Comparison of ENCODE assay signal across 18 cellular contexts in genomic region chr17:74118504-74118903, GRCh38.
DNase-seq lines count a peak whose midpoint lies in the region; ATAC-seq and TF ChIP-seq lines count a peak whose summit lies in the region.
"Had no signal": no experiment of that assay in that cellular context is flagged by ENCODE, and none has a peak within 500 bp of the region (broad histone marks: within the 10 kb centered on the region; RNA-seq: fewer than 3 reads in every experiment).

No MANE protein-coding gene starts in this region.

- no peak overlapping the region for H3K4me3 ChIP-seq in breast epithelium
- H3K4me3 ChIP-seq in iPS DF 6.9 (ENCODE audit: low read length): no peak overlapping the region
- H3K4me3 ChIP-seq in upper lobe of right lung: no peak overlapping the region
- H3K4me3 ChIP-seq in left lung: no peak overlapping the region
- H3K4me3 ChIP-seq: adrenal gland had no signal

- H3K4me1 ChIP-seq in breast epithelium (no peaks in the 10 kb centered on the region), iPS DF 6.9 (ENCODE audit: control insufficient read depth, insufficient read depth, low read length) (peaks cover 15% of the 10 kb centered on the region), upper lobe of right lung (no peaks in the 10 kb centered on the region), left lung (no peaks in the 10 kb centered on the region)
- H3K4me1 ChIP-seq: adrenal gland had no signal

- CTCF ChIA-PET in MCF 10A (lab: Yijun Ruan, JAX): no interaction called here

- H3K27me3 ChIP-seq in breast epithelium: peaks cover 0 to 37% of the 10 kb centered on the region in 2 donors
- no peaks in the 10 kb centered on the region for H3K27me3 ChIP-seq in iPS DF 6.9 (ENCODE audit: control insufficient read depth, insufficient read depth, low read length)
- peaks cover 19% of the 10 kb centered on the region for H3K27me3 ChIP-seq in upper lobe of right lung
- H3K27me3 ChIP-seq in left lung: peaks cover 0 to 60% of the 10 kb centered on the region in 2 donors
- H3K27me3 ChIP-seq: adrenal gland had no signal

- in situ Hi-C loops in SK-MEL-5 (cut with HindIII; ENCODE audit: low pct_unique_long_range_greater_than_20kb, low sequenced_read_pairs): no loop called here

- ATAC-seq in upper lobe of right lung (no peak), left lung (no peak)
- ATAC-seq: left lobe of liver had no signal

- DNase-seq in MCF 10A (ENCODE audit: unreplicated experiment): no peak
- no peak for DNase-seq in breast epithelium (ENCODE audit: low spot score in 2 of 2)
- peak; percentile 59 for DNase-seq in SK-MEL-5 (ENCODE audit: low read depth, low spot score)
- DNase-seq in iPS DF 6.9 (ENCODE audit: low read depth, low spot score): peak; percentile 85
- DNase-seq in upper lobe of right lung: peak; percentile 23
- DNase-seq in epidermal melanocyte (ENCODE audit: insufficient read length, low spot score): no peak
- no peak for DNase-seq in left lung
- DNase-seq in kidney tubule cell (ENCODE audit: low spot score): no peak
- DNase-seq: activated CD4-positive, alpha-beta T cell treated with anti-CD3 and anti-CD28 coated beads, Interleukin-2, amount 50 U/mL, for 48 hours; activated T-cell treated with anti-CD3 and anti-CD28 coated beads, Interleukin-2, amount 50 U/mL, for 48 hours; CD8-positive, alpha-beta memory T cell; erythroblast; GDM1; NCI-H2081; NCI-H748 treated with DMSO at 0.1 percent for 48 hours; SIG-M5 had no signal

- BruUV-seq in MCF 10A (replicated peaks; lab: Mats Ljungman, UMichigan): no TSS peak

- no peaks in the 10 kb centered on the region for H3K4me1 Mint-ChIP-seq in MCF 10A (ENCODE audit: insufficient read depth, unreplicated experiment)
- H3K4me1 Mint-ChIP-seq: CD8-positive, alpha-beta memory T cell had no signal

- TF ChIP-seq CTCF in MCF 10A (IDR thresholded peaks at IDR 0.05; ENCODE audit: unreplicated experiment): peak; percentile 4
- no peak for TF ChIP-seq CTCF in breast epithelium (IDR thresholded peaks at IDR 0.05)
- no peak for TF ChIP-seq CTCF in upper lobe of right lung (IDR thresholded peaks at IDR 0.05)
- TF ChIP-seq CTCF in left lung (IDR thresholded peaks at IDR 0.05): no peak

- intact Hi-C loops in MCF 10A (cut with micrococcal nuclease): no loop called here
- intact Hi-C loops in breast epithelium (cut with DNase I; ENCODE audit: low total_unique reads): loop anchor here (5.0 kb wide), 1 partner anchor 251 kb away; no protein-coding TSS in a partner anchor
- intact Hi-C loops in upper lobe of right lung (cut with DNase I): no loop called here
- intact Hi-C loops in left lung (cut with DNase I): no loop called here

- TF ChIP-seq POLR2A in breast epithelium (IDR thresholded peaks at IDR 0.05): no peak

- H3K9me3 Mint-ChIP-seq in MCF 10A (ENCODE audit: unreplicated experiment): no peaks in the 10 kb centered on the region

- POLR2A ChIA-PET in MCF 10A (lab: Yijun Ruan, JAX): interaction anchor here (0.7 kb wide), 1 partner anchor 584 kb away, joined by 3 read pairs; no protein-coding TSS in a partner anchor

- H3K27me3 Mint-ChIP-seq in MCF 10A (ENCODE audit: insufficient read depth, unreplicated experiment): peaks cover 81% of the 10 kb centered on the region

- H3K36me3 ChIP-seq in breast epithelium (no peaks in the 10 kb centered on the region), iPS DF 6.9 (ENCODE audit: control insufficient read depth, insufficient read depth, low read length) (no peaks in the 10 kb centered on the region), upper lobe of right lung (no peaks in the 10 kb centered on the region), left lung (no peaks in the 10 kb centered on the region)
- H3K36me3 ChIP-seq: adrenal gland had no signal

- no peaks in the 10 kb centered on the region for H3K36me3 Mint-ChIP-seq in MCF 10A (ENCODE audit: insufficient read depth, unreplicated experiment)
- H3K36me3 Mint-ChIP-seq: CD8-positive, alpha-beta memory T cell had no signal

- H3K27ac ChIP-seq in breast epithelium (no peak overlapping the region), iPS DF 6.9 (ENCODE audit: low read length) (no peak overlapping the region), upper lobe of right lung (no peak overlapping the region), left lung (no peak overlapping the region)
- H3K27ac ChIP-seq: adrenal gland had no signal

- H3K9me3 ChIP-seq in breast epithelium (no peaks in the 10 kb centered on the region), iPS DF 6.9 (ENCODE audit: control insufficient read depth, insufficient read depth, low read length) (no peaks in the 10 kb centered on the region), upper lobe of right lung (no peaks in the 10 kb centered on the region), left lung (no peaks in the 10 kb centered on the region)
- H3K9me3 ChIP-seq: adrenal gland had no signal

- WGBS in iPS DF 6.9 (ENCODE audit: insufficient coverage, insufficient read length): no CpG with 5 or more reads among the region's 8 CpGs

- no peak overlapping the region for H3K4me3 Mint-ChIP-seq in MCF 10A (ENCODE audit: unreplicated experiment)
- H3K4me3 Mint-ChIP-seq: CD8-positive, alpha-beta memory T cell had no signal

- no peak overlapping the region for H3K27ac Mint-ChIP-seq in MCF 10A (ENCODE audit: low read depth, unreplicated experiment)
- H3K27ac Mint-ChIP-seq: CD8-positive, alpha-beta memory T cell had no signal

Comparison
In these comparisons a context has a peak if more than half of its experiments do, and no peak if none do; other contexts are left out.
1. DNase-seq: peak in SK-MEL-5 (single experiment), iPS DF 6.9 (single experiment) and upper lobe of right lung (single experiment); none in MCF 10A (single experiment), breast epithelium (0 of 2), epidermal melanocyte (single experiment), left lung (0 of 2) and kidney tubule cell (single experiment).